In genomic region chr21:33931799-33932390, GRCh38 we compare ENCODE assay signal across 8 cellular contexts. TPM values are rescaled to one million over a fixed set of nuclear protein-coding genes. Genes with fewer than 3 reads are reported as not detected.
A peak's percentile ranks its signal among the peaks of the same experiment; 100 is the strongest.
DNase-seq lines count a peak whose midpoint lies in the region; ATAC-seq lines count a peak whose summit lies in the region.

No MANE protein-coding gene starts in this region.

- no peaks in the 10 kb centered on the region for H3K27me3 Mint-ChIP-seq in activated CD8-positive, alpha-beta memory T cell treated with anti-CD3 and anti-CD28 coated beads, Interleukin-2, amount 10 ng/mL, durations not matched to agents 7 days and 5 days
- no peaks in the 10 kb centered on the region for H3K27me3 Mint-ChIP-seq in activated naive CD4-positive, alpha-beta T cell treated with anti-CD3 and anti-CD28 coated beads, Interleukin-2, amount 10 ng/mL, durations not matched to agents 7 days and 5 days
- H3K27me3 Mint-ChIP-seq in stimulated activated naive CD8-positive, alpha-beta T cell treated with anti-CD3 and anti-CD28 coated beads, Interleukin-15, Interleukin-2, amounts not matched to agents 100 ng/mL and 50 ng/mL, for 24 hours = no peaks in the 10 kb centered on the region

- CTCF ChIA-PET in activated CD8-positive, alpha-beta memory T cell treated with anti-CD3 and anti-CD28 coated beads, Interleukin-2, amount 10 ng/mL, durations not matched to agents 7 days and 5 days (lab: Charles Lee) = interaction anchor here (0.6 to 10.7 kb wide), 6 partner anchors 8 to 416 kb away, joined by 3 to 122 read pairs (median 6); no protein-coding TSS in a partner anchor
- CTCF ChIA-PET in activated naive CD4-positive, alpha-beta T cell treated with anti-CD3 and anti-CD28 coated beads, Interleukin-2, amount 10 ng/mL, durations not matched to agents 7 days and 5 days (lab: Charles Lee) = interaction anchor here (1.2 to 1.7 kb wide), 3 partner anchors 8 to 22 kb away, joined by 3 to 4 read pairs (median 4); no protein-coding TSS in a partner anchor

- ATAC-seq in activated CD8-positive, alpha-beta memory T cell treated with anti-CD3 and anti-CD28 coated beads, Interleukin-2, amount 10 ng/mL, durations not matched to agents 7 days and 5 days = peak; percentile 16
- ATAC-seq in HG02973 (IDR thresholded peaks at IDR 0.05; ENCODE audit: unreplicated experiment) (no peak), GM21381 (IDR thresholded peaks at IDR 0.05; ENCODE audit: unreplicated experiment) (no peak)

- H3K4me1 Mint-ChIP-seq in activated CD8-positive, alpha-beta memory T cell treated with anti-CD3 and anti-CD28 coated beads, Interleukin-2, amount 10 ng/mL, durations not matched to agents 7 days and 5 days = peaks cover 28% of the 10 kb centered on the region
- H3K4me1 Mint-ChIP-seq in activated naive CD4-positive, alpha-beta T cell treated with anti-CD3 and anti-CD28 coated beads, Interleukin-2, amount 10 ng/mL, durations not matched to agents 7 days and 5 days = peaks cover 58% of the 10 kb centered on the region
- H3K4me1 Mint-ChIP-seq in stimulated activated naive CD8-positive, alpha-beta T cell treated with anti-CD3 and anti-CD28 coated beads, Interleukin-15, Interleukin-2, amounts not matched to agents 100 ng/mL and 50 ng/mL, for 24 hours (ENCODE audit: low read depth) = peaks cover 55% of the 10 kb centered on the region

- H3K4me3 Mint-ChIP-seq in activated CD8-positive, alpha-beta memory T cell treated with anti-CD3 and anti-CD28 coated beads, Interleukin-2, amount 10 ng/mL, durations not matched to agents 7 days and 5 days = peak overlapping the region; percentile 91
- peak overlapping the region; percentile 91 for H3K4me3 Mint-ChIP-seq in activated naive CD4-positive, alpha-beta T cell treated with anti-CD3 and anti-CD28 coated beads, Interleukin-2, amount 10 ng/mL, durations not matched to agents 7 days and 5 days
- peak overlapping the region; percentile 91 for H3K4me3 Mint-ChIP-seq in stimulated activated naive CD8-positive, alpha-beta T cell treated with anti-CD3 and anti-CD28 coated beads, Interleukin-15, Interleukin-2, amounts not matched to agents 100 ng/mL and 50 ng/mL, for 24 hours

- peak overlapping the region; percentile 44 for H3K4me3 ChIP-seq in iPS-11a (ENCODE audit: low read depth, low read length)

- peaks cover 37% of the 10 kb centered on the region for H3K36me3 Mint-ChIP-seq in activated CD8-positive, alpha-beta memory T cell treated with anti-CD3 and anti-CD28 coated beads, Interleukin-2, amount 10 ng/mL, durations not matched to agents 7 days and 5 days
- H3K36me3 Mint-ChIP-seq in activated naive CD4-positive, alpha-beta T cell treated with anti-CD3 and anti-CD28 coated beads, Interleukin-2, amount 10 ng/mL, durations not matched to agents 7 days and 5 days = peaks cover 35% of the 10 kb centered on the region
- H3K36me3 Mint-ChIP-seq in stimulated activated naive CD8-positive, alpha-beta T cell treated with anti-CD3 and anti-CD28 coated beads, Interleukin-15, Interleukin-2, amounts not matched to agents 100 ng/mL and 50 ng/mL, for 24 hours (ENCODE audit: low read depth) = peaks cover 3% of the 10 kb centered on the region

- H3K27ac Mint-ChIP-seq in activated CD8-positive, alpha-beta memory T cell treated with anti-CD3 and anti-CD28 coated beads, Interleukin-2, amount 10 ng/mL, durations not matched to agents 7 days and 5 days = peak overlapping the region; percentile 98
- H3K27ac Mint-ChIP-seq in activated naive CD4-positive, alpha-beta T cell treated with anti-CD3 and anti-CD28 coated beads, Interleukin-2, amount 10 ng/mL, durations not matched to agents 7 days and 5 days = peak overlapping the region; percentile 99
- peak overlapping the region; percentile 97 for H3K27ac Mint-ChIP-seq in stimulated activated naive CD8-positive, alpha-beta T cell treated with anti-CD3 and anti-CD28 coated beads, Interleukin-15, Interleukin-2, amounts not matched to agents 100 ng/mL and 50 ng/mL, for 24 hours

- no peak for DNase-seq in activated CD8-positive, alpha-beta memory T cell treated with anti-CD3 and anti-CD28 coated beads, Interleukin-2, amount 10 ng/mL, durations not matched to agents 7 days and 5 days
- no peak for DNase-seq in activated CD8-positive, alpha-beta memory T cell treated with anti-CD3 and anti-CD28 coated beads, Interleukin-2, amount 50 U/mL, for 48 hours
- DNase-seq in activated naive CD4-positive, alpha-beta T cell treated with anti-CD3 and anti-CD28 coated beads, Interleukin-2, amount 10 ng/mL, durations not matched to agents 7 days and 5 days = peak; percentile 46
- DNase-seq in kidney tubule cell (ENCODE audit: low spot score) = no peak

- no peaks in the 10 kb centered on the region for H3K9me3 Mint-ChIP-seq in activated CD8-positive, alpha-beta memory T cell treated with anti-CD3 and anti-CD28 coated beads, Interleukin-2, amount 10 ng/mL, durations not matched to agents 7 days and 5 days (ENCODE audit: low read depth)
- peaks cover 3% of the 10 kb centered on the region for H3K9me3 Mint-ChIP-seq in activated naive CD4-positive, alpha-beta T cell treated with anti-CD3 and anti-CD28 coated beads, Interleukin-2, amount 10 ng/mL, durations not matched to agents 7 days and 5 days
- no peaks in the 10 kb centered on the region for H3K9me3 Mint-ChIP-seq in stimulated activated naive CD8-positive, alpha-beta T cell treated with anti-CD3 and anti-CD28 coated beads, Interleukin-15, Interleukin-2, amounts not matched to agents 100 ng/mL and 50 ng/mL, for 24 hours

RNA-seq across cellular contexts. Expression of gene ATP5PO, which starts 16.3 kb away (rescaled TPM):
- total RNA-seq in activated CD8-positive, alpha-beta memory T cell treated with anti-CD3 and anti-CD28 coated beads, Interleukin-2, amount 10 ng/mL, durations not matched to agents 7 days and 5 days = 100 to 1,000 TPM; 186 to 205 TPM
